Comparison of ENCODE assay signal across 1 cellular context in the genomic region with DNA sequence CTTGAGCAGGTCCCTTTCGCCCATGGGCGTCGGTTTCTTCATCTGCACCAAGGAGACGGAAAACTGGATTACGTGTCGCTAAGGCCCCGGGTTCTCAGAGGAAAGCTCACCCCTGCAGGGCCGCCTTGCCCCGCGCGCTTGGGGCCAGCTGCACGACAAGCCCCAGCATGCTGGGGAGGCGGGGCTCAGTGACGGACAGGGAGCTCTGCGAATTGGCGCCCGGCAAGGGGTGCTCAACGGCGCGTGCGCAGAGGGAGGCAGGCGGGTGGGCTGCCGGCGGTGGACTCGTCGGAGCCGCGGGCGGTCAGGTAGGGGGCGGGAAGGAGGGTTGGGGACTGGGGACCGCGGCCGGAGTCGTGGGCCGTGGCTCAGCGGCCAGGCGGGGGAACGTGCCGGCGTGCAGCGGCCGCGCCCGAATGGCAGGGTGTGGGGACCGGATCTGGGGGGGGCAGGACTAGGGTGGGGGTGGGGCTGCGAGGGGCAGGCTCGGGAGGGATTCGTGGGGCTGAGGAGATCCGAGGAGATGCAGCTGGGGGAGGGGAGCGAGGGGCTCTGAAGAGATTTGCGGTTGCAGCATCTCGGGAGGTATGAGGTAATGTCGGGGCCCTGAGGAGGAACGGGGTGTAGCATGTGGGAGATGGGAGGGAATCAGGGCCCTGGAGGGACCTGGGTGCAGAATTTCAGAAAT.
TF ChIP-seq lines count a peak whose summit lies in the region.

A gene with protein sequence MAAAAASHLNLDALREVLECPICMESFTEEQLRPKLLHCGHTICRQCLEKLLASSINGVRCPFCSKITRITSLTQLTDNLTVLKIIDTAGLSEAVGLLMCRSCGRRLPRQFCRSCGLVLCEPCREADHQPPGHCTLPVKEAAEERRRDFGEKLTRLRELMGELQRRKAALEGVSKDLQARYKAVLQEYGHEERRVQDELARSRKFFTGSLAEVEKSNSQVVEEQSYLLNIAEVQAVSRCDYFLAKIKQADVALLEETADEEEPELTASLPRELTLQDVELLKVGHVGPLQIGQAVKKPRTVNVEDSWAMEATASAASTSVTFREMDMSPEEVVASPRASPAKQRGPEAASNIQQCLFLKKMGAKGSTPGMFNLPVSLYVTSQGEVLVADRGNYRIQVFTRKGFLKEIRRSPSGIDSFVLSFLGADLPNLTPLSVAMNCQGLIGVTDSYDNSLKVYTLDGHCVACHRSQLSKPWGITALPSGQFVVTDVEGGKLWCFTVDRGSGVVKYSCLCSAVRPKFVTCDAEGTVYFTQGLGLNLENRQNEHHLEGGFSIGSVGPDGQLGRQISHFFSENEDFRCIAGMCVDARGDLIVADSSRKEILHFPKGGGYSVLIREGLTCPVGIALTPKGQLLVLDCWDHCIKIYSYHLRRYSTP (plus strand): TSS at position 232 of the 688 bp plus-strand sequence. CDS start 10,438 bp downstream, outside the sequence.

TF ChIP-seq in GM12878, 131 proteins besides CTCF, POLR2A, EP300 and RAD21 (continued from another document):
- TF ChIP-seq SIN3A (IDR thresholded peaks at IDR 0.05; ENCODE audit: low read depth, low read length) (peak; percentile 53; the same call in 1 of the 2 replicates), RAD51 (IDR thresholded peaks at IDR 0.05) (no peak), BACH1 (IDR thresholded peaks at IDR 0.05; ENCODE audit: borderline replicate concordance) (no peak), GATAD2B (conservative IDR thresholded peaks at IDR 0.05; ENCODE audit: low read depth) (no peak), TAF1 (IDR thresholded peaks at IDR 0.05; ENCODE audit: borderline replicate concordance, low read depth, low read length) (peak; percentile 77; the same call in 1 of the 2 replicates), TCF3 (IDR thresholded peaks at IDR 0.05; ENCODE audit: borderline replicate concordance, insufficient read depth, low read depth, low read length) (peak; percentile 86), CREB1 (IDR thresholded peaks at IDR 0.05; ENCODE audit: low read depth) (peak; percentile 35; the same call in 1 of the 2 replicates), DPF2 (IDR thresholded peaks at IDR 0.05) (peak; percentile 91), POLR2AphosphoS5 (IDR thresholded peaks at IDR 0.05; ENCODE audit: low read length) (peak; percentile 75), ATF7 (IDR thresholded peaks at IDR 0.05; ENCODE audit: low read depth) (no peak; the same call in none of the 2 replicates), CBFB (IDR thresholded peaks at IDR 0.05; ENCODE audit: low read depth) (0 out of 2 replicates have a peak, but pooled peaks have one; percentile 32)
- TF ChIP-seq, protein P1, sequence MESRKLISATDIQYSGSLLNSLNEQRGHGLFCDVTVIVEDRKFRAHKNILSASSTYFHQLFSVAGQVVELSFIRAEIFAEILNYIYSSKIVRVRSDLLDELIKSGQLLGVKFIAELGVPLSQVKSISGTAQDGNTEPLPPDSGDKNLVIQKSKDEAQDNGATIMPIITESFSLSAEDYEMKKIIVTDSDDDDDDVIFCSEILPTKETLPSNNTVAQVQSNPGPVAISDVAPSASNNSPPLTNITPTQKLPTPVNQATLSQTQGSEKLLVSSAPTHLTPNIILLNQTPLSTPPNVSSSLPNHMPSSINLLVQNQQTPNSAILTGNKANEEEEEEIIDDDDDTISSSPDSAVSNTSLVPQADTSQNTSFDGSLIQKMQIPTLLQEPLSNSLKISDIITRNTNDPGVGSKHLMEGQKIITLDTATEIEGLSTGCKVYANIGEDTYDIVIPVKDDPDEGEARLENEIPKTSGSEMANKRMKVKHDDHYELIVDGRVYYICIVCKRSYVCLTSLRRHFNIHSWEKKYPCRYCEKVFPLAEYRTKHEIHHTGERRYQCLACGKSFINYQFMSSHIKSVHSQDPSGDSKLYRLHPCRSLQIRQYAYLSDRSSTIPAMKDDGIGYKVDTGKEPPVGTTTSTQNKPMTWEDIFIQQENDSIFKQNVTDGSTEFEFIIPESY (IDR thresholded peaks at IDR 0.05): no peak
- TF ChIP-seq, protein P2, sequence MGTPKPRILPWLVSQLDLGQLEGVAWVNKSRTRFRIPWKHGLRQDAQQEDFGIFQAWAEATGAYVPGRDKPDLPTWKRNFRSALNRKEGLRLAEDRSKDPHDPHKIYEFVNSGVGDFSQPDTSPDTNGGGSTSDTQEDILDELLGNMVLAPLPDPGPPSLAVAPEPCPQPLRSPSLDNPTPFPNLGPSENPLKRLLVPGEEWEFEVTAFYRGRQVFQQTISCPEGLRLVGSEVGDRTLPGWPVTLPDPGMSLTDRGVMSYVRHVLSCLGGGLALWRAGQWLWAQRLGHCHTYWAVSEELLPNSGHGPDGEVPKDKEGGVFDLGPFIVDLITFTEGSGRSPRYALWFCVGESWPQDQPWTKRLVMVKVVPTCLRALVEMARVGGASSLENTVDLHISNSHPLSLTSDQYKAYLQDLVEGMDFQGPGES (IDR thresholded peaks at IDR 0.05): 0 out of 2 replicates have a peak, but pooled peaks have one; percentile 42
TF ChIP-seq in GM12878: peak in this region for 30.
